21 cellular contexts compared by ENCODE assay signal in the genomic region with DNA sequence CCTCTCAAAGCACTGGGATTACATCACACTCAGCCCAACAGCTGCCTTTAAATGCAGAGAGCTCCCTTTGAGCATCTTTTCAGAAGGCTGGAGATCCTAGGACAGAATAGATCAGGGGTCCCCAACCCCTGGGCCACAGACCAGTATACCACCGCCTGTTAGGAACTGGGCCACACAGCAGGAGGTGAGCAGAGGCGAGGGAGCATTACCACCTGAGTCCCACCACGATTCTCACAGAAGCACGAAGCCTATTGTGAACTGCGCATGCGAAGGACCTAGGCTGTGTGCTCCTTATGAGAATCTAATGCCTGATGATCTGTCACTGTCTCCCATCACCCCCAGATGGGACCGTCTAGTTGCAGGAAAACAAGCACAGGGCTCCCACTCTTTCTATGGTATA. TPM values are rescaled to one million over a fixed set of nuclear protein-coding genes. Genes with fewer than 3 reads are reported as not detected.
"Had no signal": no experiment of that assay in that cellular context is flagged by ENCODE, and none has a peak within 500 bp of the region (broad histone marks: within the 10 kb centered on the region; RNA-seq: fewer than 3 reads in every experiment).

No MANE protein-coding gene starts in this region.

- ATAC-seq: K562 had no signal

- H3K4me3 ChIP-seq: K562 had no signal

- H3K9me3 Mint-ChIP-seq: IgD-negative memory B cell had no signal

- H3K27ac Mint-ChIP-seq: IgD-negative memory B cell had no signal

- H3K4me1 Mint-ChIP-seq: IgD-negative memory B cell had no signal

- H3K9me3 ChIP-seq: SK-N-SH had no signal

- H3K27ac ChIP-seq: HL-60, KMS-11 had no signal

- H3K4me2 ChIP-seq: KMS-11, SK-N-SH had no signal

- H3K9ac ChIP-seq: KMS-11, SK-N-SH had no signal

- DNase-seq: Kasumi-1, MM.1S, NCI-H1092 treated with DMSO at 0.1 percent for 48 hours, NCI-H1436, NCI-H187, NCI-H2029, NCI-H2081 treated with DMSO at 0.1 percent for 48 hours, NCI-H2171, NCI-H226, NCI-H446, NCI-H510A, NCI-H524 treated with DMSO at 0.1 percent for 48 hours, NCI-H69, NCI-H774, RPMI8226, SHP77, SK-N-SH had no signal

RNA-seq across cellular contexts. Expression of a gene that starts 2.2 kb away (rescaled TPM):
- polyA plus RNA-seq: IgD-negative memory B cell had no signal
